ENCODE assay signal across 1 cellular context in genomic region chr3:15602146-15602536, GRCh38.
TF ChIP-seq lines count a peak whose summit lies in the region.

No MANE protein-coding gene starts in this region.

TF ChIP-seq in GM23338, 12 proteins besides CTCF, POLR2A, EP300 and RAD21 (continued from another document):
- TF ChIP-seq, protein P1, sequence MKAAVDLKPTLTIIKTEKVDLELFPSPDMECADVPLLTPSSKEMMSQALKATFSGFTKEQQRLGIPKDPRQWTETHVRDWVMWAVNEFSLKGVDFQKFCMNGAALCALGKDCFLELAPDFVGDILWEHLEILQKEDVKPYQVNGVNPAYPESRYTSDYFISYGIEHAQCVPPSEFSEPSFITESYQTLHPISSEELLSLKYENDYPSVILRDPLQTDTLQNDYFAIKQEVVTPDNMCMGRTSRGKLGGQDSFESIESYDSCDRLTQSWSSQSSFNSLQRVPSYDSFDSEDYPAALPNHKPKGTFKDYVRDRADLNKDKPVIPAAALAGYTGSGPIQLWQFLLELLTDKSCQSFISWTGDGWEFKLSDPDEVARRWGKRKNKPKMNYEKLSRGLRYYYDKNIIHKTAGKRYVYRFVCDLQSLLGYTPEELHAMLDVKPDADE (IDR thresholded peaks at IDR 0.05) = no peak
- TF ChIP-seq JUNB (IDR thresholded peaks at IDR 0.05; ENCODE audit: unreplicated experiment) (no peak), POLR2AphosphoS5 (IDR thresholded peaks at IDR 0.05; ENCODE audit: low read depth) (no peak), ZNF331 (CRISPR knock-in tag; IDR thresholded peaks at IDR 0.05; ENCODE audit: low read depth) (no peak), STAT1 (IDR thresholded peaks at IDR 0.05; ENCODE audit: unreplicated experiment) (no peak), NANOG (IDR thresholded peaks at IDR 0.05; ENCODE audit: borderline replicate concordance) (no peak), ZNF114 (CRISPR knock-in tag; IDR thresholded peaks at IDR 0.05) (no peak)
- TF ChIP-seq, protein P2, sequence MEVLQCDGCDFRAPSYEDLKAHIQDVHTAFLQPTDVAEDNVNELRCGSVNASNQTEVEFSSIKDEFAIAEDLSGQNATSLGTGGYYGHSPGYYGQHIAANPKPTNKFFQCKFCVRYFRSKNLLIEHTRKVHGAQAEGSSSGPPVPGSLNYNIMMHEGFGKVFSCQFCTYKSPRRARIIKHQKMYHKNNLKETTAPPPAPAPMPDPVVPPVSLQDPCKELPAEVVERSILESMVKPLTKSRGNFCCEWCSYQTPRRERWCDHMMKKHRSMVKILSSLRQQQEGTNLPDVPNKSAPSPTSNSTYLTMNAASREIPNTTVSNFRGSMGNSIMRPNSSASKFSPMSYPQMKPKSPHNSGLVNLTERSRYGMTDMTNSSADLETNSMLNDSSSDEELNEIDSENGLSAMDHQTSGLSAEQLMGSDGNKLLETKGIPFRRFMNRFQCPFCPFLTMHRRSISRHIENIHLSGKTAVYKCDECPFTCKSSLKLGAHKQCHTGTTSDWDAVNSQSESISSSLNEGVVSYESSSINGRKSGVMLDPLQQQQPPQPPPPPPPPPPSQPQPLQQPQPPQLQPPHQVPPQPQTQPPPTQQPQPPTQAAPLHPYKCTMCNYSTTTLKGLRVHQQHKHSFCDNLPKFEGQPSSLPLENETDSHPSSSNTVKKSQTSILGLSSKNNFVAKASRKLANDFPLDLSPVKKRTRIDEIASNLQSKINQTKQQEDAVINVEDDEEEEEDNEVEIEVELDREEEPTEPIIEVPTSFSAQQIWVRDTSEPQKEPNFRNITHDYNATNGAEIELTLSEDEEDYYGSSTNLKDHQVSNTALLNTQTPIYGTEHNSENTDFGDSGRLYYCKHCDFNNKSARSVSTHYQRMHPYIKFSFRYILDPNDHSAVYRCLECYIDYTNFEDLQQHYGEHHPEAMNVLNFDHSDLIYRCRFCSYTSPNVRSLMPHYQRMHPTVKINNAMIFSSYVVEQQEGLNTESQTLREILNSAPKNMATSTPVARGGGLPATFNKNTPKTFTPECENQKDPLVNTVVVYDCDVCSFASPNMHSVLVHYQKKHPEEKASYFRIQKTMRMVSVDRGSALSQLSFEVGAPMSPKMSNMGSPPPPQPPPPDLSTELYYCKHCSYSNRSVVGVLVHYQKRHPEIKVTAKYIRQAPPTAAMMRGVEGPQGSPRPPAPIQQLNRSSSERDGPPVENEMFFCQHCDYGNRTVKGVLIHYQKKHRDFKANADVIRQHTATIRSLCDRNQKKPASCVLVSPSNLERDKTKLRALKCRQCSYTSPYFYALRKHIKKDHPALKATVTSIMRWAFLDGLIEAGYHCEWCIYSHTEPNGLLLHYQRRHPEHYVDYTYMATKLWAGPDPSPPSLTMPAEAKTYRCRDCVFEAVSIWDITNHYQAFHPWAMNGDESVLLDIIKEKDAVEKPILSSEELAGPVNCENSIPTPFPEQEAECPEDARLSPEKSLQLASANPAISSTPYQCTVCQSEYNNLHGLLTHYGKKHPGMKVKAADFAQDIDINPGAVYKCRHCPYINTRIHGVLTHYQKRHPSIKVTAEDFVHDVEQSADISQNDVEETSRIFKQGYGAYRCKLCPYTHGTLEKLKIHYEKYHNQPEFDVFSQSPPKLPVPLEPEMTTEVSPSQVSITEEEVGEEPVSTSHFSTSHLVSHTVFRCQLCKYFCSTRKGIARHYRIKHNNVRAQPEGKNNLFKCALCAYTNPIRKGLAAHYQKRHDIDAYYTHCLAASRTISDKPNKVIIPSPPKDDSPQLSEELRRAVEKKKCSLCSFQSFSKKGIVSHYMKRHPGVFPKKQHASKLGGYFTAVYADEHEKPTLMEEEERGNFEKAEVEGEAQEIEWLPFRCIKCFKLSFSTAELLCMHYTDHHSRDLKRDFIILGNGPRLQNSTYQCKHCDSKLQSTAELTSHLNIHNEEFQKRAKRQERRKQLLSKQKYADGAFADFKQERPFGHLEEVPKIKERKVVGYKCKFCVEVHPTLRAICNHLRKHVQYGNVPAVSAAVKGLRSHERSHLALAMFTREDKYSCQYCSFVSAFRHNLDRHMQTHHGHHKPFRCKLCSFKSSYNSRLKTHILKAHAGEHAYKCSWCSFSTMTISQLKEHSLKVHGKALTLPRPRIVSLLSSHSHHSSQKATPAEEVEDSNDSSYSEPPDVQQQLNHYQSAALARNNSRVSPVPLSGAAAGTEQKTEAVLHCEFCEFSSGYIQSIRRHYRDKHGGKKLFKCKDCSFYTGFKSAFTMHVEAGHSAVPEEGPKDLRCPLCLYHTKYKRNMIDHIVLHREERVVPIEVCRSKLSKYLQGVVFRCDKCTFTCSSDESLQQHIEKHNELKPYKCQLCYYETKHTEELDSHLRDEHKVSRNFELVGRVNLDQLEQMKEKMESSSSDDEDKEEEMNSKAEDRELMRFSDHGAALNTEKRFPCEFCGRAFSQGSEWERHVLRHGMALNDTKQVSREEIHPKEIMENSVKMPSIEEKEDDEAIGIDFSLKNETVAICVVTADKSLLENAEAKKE (CRISPR knock-in tag; IDR thresholded peaks at IDR 0.05) = no peak
